28 cellular contexts compared by ENCODE assay signal in the genomic region with DNA sequence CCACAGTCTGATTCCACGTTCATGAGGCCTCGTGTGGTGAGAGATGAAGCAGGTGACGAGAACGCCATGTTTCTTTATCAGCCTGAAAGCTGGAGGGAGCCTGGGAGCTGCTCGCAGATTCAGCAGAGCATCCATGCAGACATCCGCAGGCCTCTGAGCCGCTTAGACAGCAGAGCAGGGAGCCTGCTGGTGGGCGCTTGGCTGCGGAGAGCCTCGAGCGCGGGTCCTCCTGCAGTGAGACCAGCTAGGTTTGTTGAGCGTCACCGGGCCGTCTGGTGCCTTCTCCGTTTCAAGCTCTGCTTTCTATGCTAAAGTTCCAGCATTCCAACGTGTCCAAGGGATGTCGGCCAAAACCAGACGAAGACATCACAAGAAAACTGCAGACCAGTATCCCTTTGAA.
"Had no signal": no experiment of that assay in that cellular context is flagged by ENCODE, and none has a peak within 500 bp of the region (broad histone marks: within the 10 kb centered on the region; RNA-seq: fewer than 3 reads in every experiment).

No MANE protein-coding gene starts in this region.

- H3K27ac Mint-ChIP-seq: activated B cell treated with CpG ODN at 0.5 μM for 24 hours; activated CD8-positive, alpha-beta T cell treated with anti-CD3 and anti-CD28 coated beads for 36 hours; activated naive CD8-positive, alpha-beta T cell; endodermal cell; T-helper 1 cell treated with Interleukin-12 subunit alpha and Interleukin-12 subunit beta and Interleukin-4 antibody, amounts not matched to agents 30 μg/mL and 1 μg/mL, for 36 hours had no signal

- H3K9me3 Mint-ChIP-seq: activated B cell treated with CpG ODN at 0.5 μM for 24 hours; activated CD8-positive, alpha-beta T cell treated with anti-CD3 and anti-CD28 coated beads for 36 hours; activated T-helper 17 cell treated with anti-CD3 and anti-CD28 coated beads, Interleukin-2, amount 50 U/mL, for 72 hours; endodermal cell; T-cell; T-helper 1 cell treated with Interleukin-12 subunit alpha and Interleukin-12 subunit beta and Interleukin-4 antibody, amounts not matched to agents 30 μg/mL and 1 μg/mL, for 36 hours had no signal

- ATAC-seq: activated CD4-positive, CD25-positive, alpha-beta regulatory T cell treated with anti-CD3 and anti-CD28 coated beads, Interleukin-2, amount 50 U/mL, for 24 hours; activated CD8-positive, alpha-beta T cell treated with anti-CD3 and anti-CD28 coated beads for 36 hours; activated T-helper 17 cell treated with anti-CD3 and anti-CD28 coated beads, Interleukin-2, amount 50 U/mL, for 72 hours; esophagus mucosa; T-cell had no signal

- H3K4me3 Mint-ChIP-seq: activated B cell treated with CpG ODN at 0.5 μM for 24 hours; activated CD8-positive, alpha-beta memory T cell treated with anti-CD3 and anti-CD28 coated beads, Interleukin-2, amount 10 ng/mL, durations not matched to agents 7 days and 5 days; activated CD8-positive, alpha-beta T cell treated with anti-CD3 and anti-CD28 coated beads for 36 hours; activated naive CD8-positive, alpha-beta T cell; activated T-helper 17 cell treated with anti-CD3 and anti-CD28 coated beads, Interleukin-2, amount 50 U/mL, for 72 hours; endodermal cell; T-cell; T-helper 1 cell treated with Interleukin-12 subunit alpha and Interleukin-12 subunit beta and Interleukin-4 antibody, amounts not matched to agents 30 μg/mL and 1 μg/mL, for 36 hours had no signal

- H3K27me3 Mint-ChIP-seq: activated B cell treated with CpG ODN at 0.5 μM for 24 hours; activated CD8-positive, alpha-beta memory T cell treated with anti-CD3 and anti-CD28 coated beads, Interleukin-2, amount 10 ng/mL, durations not matched to agents 7 days and 5 days; activated CD8-positive, alpha-beta T cell treated with anti-CD3 and anti-CD28 coated beads for 36 hours; activated naive CD8-positive, alpha-beta T cell; activated T-helper 17 cell treated with anti-CD3 and anti-CD28 coated beads, Interleukin-2, amount 50 U/mL, for 72 hours; T-cell had no signal

- DNase-seq: activated B cell treated with CpG ODN at 0.5 μM for 24 hours; activated CD4-positive, alpha-beta T cell treated with anti-CD3 and anti-CD28 coated beads for 48 hours; activated CD4-positive, alpha-beta T cell treated with anti-CD3 and anti-CD28 coated beads, Interleukin-2, amount 50 U/mL, for 1 hour; activated CD4-positive, alpha-beta T cell treated with anti-CD3 and anti-CD28 coated beads, Interleukin-2, amount 50 U/mL, for 48 hours; activated CD8-positive, alpha-beta memory T cell treated with anti-CD3 and anti-CD28 coated beads, Interleukin-2, amount 10 ng/mL, durations not matched to agents 7 days and 5 days; activated CD8-positive, alpha-beta memory T cell treated with anti-CD3 and anti-CD28 coated beads, Interleukin-2, amount 50 U/mL, for 4 hours; activated CD8-positive, alpha-beta T cell treated with anti-CD3 and anti-CD28 coated beads for 36 hours; activated effector memory CD4-positive, alpha-beta T cell treated with Interleukin-2 at 50 U/mL for 16 hours; activated gamma-delta T cell treated with Interleukin-2 at 50 U/mL for 16 hours; activated naive CD4-positive, alpha-beta T cell treated with anti-CD3 and anti-CD28 coated beads, Interleukin-2, amount 50 U/mL, for 16 hours; activated naive CD4-positive, alpha-beta T cell treated with Interleukin-2 at 50 U/mL for 16 hours; activated T-cell treated with anti-CD3 and anti-CD28 coated beads, Interleukin-2, amount 50 U/mL, for 1 hour; amniotic stem cell; anterior cingulate cortex; brain microvascular endothelial cell; colonic mucosa; effector CD8-positive, alpha-beta T cell; endodermal cell; foreskin fibroblast; head of caudate nucleus; T-cell; T1000; WERI-Rb-1 had no signal

- H3K4me1 Mint-ChIP-seq: activated B cell treated with CpG ODN at 0.5 μM for 24 hours, endodermal cell had no signal
